In genomic region chr3:184560992-184561328, GRCh38 we compare ENCODE assay signal across 8 cellular contexts. TPM values are rescaled to one million over a fixed set of nuclear protein-coding genes. Genes with fewer than 3 reads are reported as not detected.
DNase-seq lines count a peak whose midpoint lies in the region; ATAC-seq and TF ChIP-seq lines count a peak whose summit lies in the region.

No MANE protein-coding gene starts in this region.

- H4K20me1 ChIP-seq in GM23248 (ENCODE audit: insufficient read depth), result no peaks in the 10 kb centered on the region

- ATAC-seq in gastrocnemius medialis (peak; percentile 25), HG03342 (IDR thresholded peaks at IDR 0.05; ENCODE audit: unreplicated experiment) (no peak)

- peak overlapping the region; percentile 32 for H3K9ac ChIP-seq in GM23248

- H3K4me3 ChIP-seq in GM23248 (peak overlapping the region; percentile 69), SJCRH30 (0 out of 2 replicates have a peak overlapping the region, but pooled peaks have one; percentile 11), fibroblast of the aortic adventitia (ENCODE audit: low read depth, low read length) (peak overlapping the region; percentile 45), gastrocnemius medialis (peak overlapping the region; percentile 35 to 77 (median 63)), HAP-1 (no peak overlapping the region)

- no peaks in the 10 kb centered on the region; the same call in 1 of the 2 replicates for H3F3A ChIP-seq in GM23248 (ENCODE audit: insufficient read depth)

- WGBS in GM23248 (ENCODE audit: low coverage in 1 of 2, low lambda C conversion rate in 2 of 2, missing lambda C conversion rate in 2 of 2), 2 experiments, result 7 to 8% methylated on average over 14 of the region's 14 CpGs

- peak; percentile 77 for DNase-seq in GM23248
- no peak for DNase-seq in SJCRH30
- no peak for DNase-seq in fibroblast of the aortic adventitia (ENCODE audit: low read depth)
- no peak for DNase-seq in gastrocnemius medialis
- DNase-seq in HAP-1 (ENCODE audit: low spot score in 2 of 2), result no peak
- DNase-seq in NCI-H510A treated with DMSO at 0.1 percent for 48 hours (lab: John Stamatoyannopoulos, UW), result no peak
- no peak for DNase-seq in NCI-H2107 (lab: John Stamatoyannopoulos, UW)

- H3K4me1 ChIP-seq in GM23248 (ENCODE audit: insufficient read depth) (peaks cover 23% of the 10 kb centered on the region), SJCRH30 (peaks cover 13% of the 10 kb centered on the region; the same call in 1 of the 2 replicates), gastrocnemius medialis (peaks cover 13 to 15% of the 10 kb centered on the region in 2 donors), HAP-1 (peaks cover 31% of the 10 kb centered on the region)

- no peak for TF ChIP-seq POLR2A in gastrocnemius medialis (IDR thresholded peaks at IDR 0.05)

- H3K36me3 ChIP-seq in GM23248 (ENCODE audit: low read depth), result no peaks in the 10 kb centered on the region
- no peaks in the 10 kb centered on the region for H3K36me3 ChIP-seq in SJCRH30
- no peaks in the 10 kb centered on the region for H3K36me3 ChIP-seq in gastrocnemius medialis
- no peaks in the 10 kb centered on the region for H3K36me3 ChIP-seq in HAP-1 (replicated peaks)

- TF ChIP-seq CTCF in fibroblast of the aortic adventitia (IDR thresholded peaks at IDR 0.05; ENCODE audit: insufficient read depth, low read length), result no peak
- no peak for TF ChIP-seq CTCF in gastrocnemius medialis (IDR thresholded peaks at IDR 0.05 in 4 of 5, conservative IDR thresholded peaks at IDR 0.05 in 1 of 5)

- 0 out of 2 replicates have a peak, but pooled peaks cover 6% of the 10 kb centered on the region for H3K27me3 ChIP-seq in GM23248 (replicated peaks; ENCODE audit: insufficient read depth)
- peaks cover 13% of the 10 kb centered on the region; the same call in 1 of the 2 replicates for H3K27me3 ChIP-seq in SJCRH30
- H3K27me3 ChIP-seq in gastrocnemius medialis, result peaks cover 0 to 7% (median 7%) of the 10 kb centered on the region in 3 donors
- no peaks in the 10 kb centered on the region for H3K27me3 ChIP-seq in HAP-1 (ENCODE audit: low read depth)

- in situ Hi-C loops in GM23248 (cut with MboI), result no loop called here
- in situ Hi-C loops in gastrocnemius medialis (cut with MboI; ENCODE audit: low sequenced_read_pairs in 4 of 4), result no loop called here
- in situ Hi-C loops in HAP-1 (cut with MboI; ENCODE audit: low sequenced_read_pairs), result no loop called here

- H3K27ac ChIP-seq in GM23248, result no peak overlapping the region
- no peak overlapping the region for H3K27ac ChIP-seq in SJCRH30
- H3K27ac ChIP-seq in gastrocnemius medialis, result no peak overlapping the region

- H3K4me2 ChIP-seq in GM23248 (ENCODE audit: unreplicated experiment), result peak overlapping the region; percentile 97

- no peaks in the 10 kb centered on the region for H3K79me2 ChIP-seq in GM23248 (ENCODE audit: insufficient read depth)

- no peaks in the 10 kb centered on the region for H3K9me3 ChIP-seq in GM23248 (ENCODE audit: low read depth)
- no peaks in the 10 kb centered on the region for H3K9me3 ChIP-seq in SJCRH30 (replicated peaks)
- H3K9me3 ChIP-seq in gastrocnemius medialis, result no peaks in the 10 kb centered on the region
- H3K9me3 ChIP-seq in HAP-1, result no peaks in the 10 kb centered on the region

- intact Hi-C loops in gastrocnemius medialis (cut with DNase I; ENCODE audit: low total_unique reads), result loop anchor here (1.0 kb wide), 2 partner anchors 166 to 216 kb away; no protein-coding TSS in a partner anchor

- peak overlapping the region; percentile 81 for H2AFZ ChIP-seq in GM23248

- H3K9me2 ChIP-seq in GM23248 (ENCODE audit: insufficient read depth), result no peaks in the 10 kb centered on the region

RNA-seq across cellular contexts. Expression of gene EPHB3, which starts 0.6 kb away (rescaled TPM):
- total RNA-seq in GM23248 (2014; rRNA removed; shearing (Covaris generic)), result 3.0 and 16.9 TPM in 2 replicates
- 1.6 and 1.7 TPM in 2 replicates for polyA plus RNA-seq in GM23248 (2016; fragmentation: Nextera tagmentation; extraction: Ambion mirVana)
- total RNA-seq in SJCRH30 (2014; rRNA removed; shearing (Covaris generic)), result 16.4 and 16.6 TPM in 2 replicates
- total RNA-seq in fibroblast of the aortic adventitia (ENCODE audit: low replicate concordance) (2.5 and 4.7 TPM in 2 replicates), gastrocnemius medialis (under 1 TPM; 0.10 to 0.24 (median 0.12) TPM)
